Comparison of ENCODE assay signal across 8 cellular contexts in genomic region chr7:65798111-65799075, GRCh38.
DNase-seq lines count a peak whose midpoint lies in the region; ATAC-seq and TF ChIP-seq lines count a peak whose summit lies in the region.

No MANE protein-coding gene starts in this region.

- DNase-seq in NCI-H524 treated with DMSO at 0.1 percent for 48 hours (lab: John Stamatoyannopoulos, UW) (peak; percentile 44), foreskin fibroblast (peak; percentile 63 to 74), left colon (no peak), left cardiac atrium (no peak), Right ventricle myocardium superior (no peak), sigmoid colon (no peak)

- H3K9me3 ChIP-seq in sigmoid colon = no peaks in the 10 kb centered on the region

- ATAC-seq in GM18867 (IDR thresholded peaks at IDR 0.05; ENCODE audit: unreplicated experiment) (peak; percentile 99), HG02588 (IDR thresholded peaks at IDR 0.05; ENCODE audit: unreplicated experiment) (peak; percentile 96), left colon (no peak), left cardiac atrium (no peak), Right ventricle myocardium superior (ENCODE audit: poor library complexity) (no peak)

- intact Hi-C loops in left colon (cut with DNase I, micrococcal nuclease) = no loop called here
- intact Hi-C loops in left cardiac atrium (cut with DNase I) = no loop called here
- intact Hi-C loops in Right ventricle myocardium superior (cut with DNase I) = no loop called here
- intact Hi-C loops in sigmoid colon (cut with DNase I) = no loop called here

- H3K27me3 ChIP-seq in sigmoid colon = no peaks in the 10 kb centered on the region

- WGBS in sigmoid colon, 2 donors = 74 to 78% methylated on average over 5 of the region's 5 CpGs

- TF ChIP-seq POLR2A in sigmoid colon (IDR thresholded peaks at IDR 0.05) = no peak

- H3K4me1 ChIP-seq in sigmoid colon = peaks cover 0 to 8% (median 0%) of the 10 kb centered on the region in 4 donors

- H3K36me3 ChIP-seq in sigmoid colon = no peaks in the 10 kb centered on the region

- no peak for TF ChIP-seq EP300 in sigmoid colon (IDR thresholded peaks at IDR 0.05)

- no peak overlapping the region for H3K27ac ChIP-seq in sigmoid colon

- H3K4me3 ChIP-seq in foreskin fibroblast (ENCODE audit: low read depth in 1 of 2, low read length in 2 of 2) = no peak overlapping the region
- H3K4me3 ChIP-seq in sigmoid colon = no peak overlapping the region

- no peak for TF ChIP-seq CTCF in foreskin fibroblast (IDR thresholded peaks at IDR 0.05; ENCODE audit: low read depth, low read length)
- TF ChIP-seq CTCF in sigmoid colon (IDR thresholded peaks at IDR 0.05) = no peak

Comparison
In these comparisons a context has a peak if more than half of its experiments do, and no peak if none do; other contexts are left out.
1. ATAC-seq: peak in GM18867 (single experiment) and HG02588 (single experiment); none in left colon (single experiment), left cardiac atrium (0 of 2) and Right ventricle myocardium superior (single experiment).
2. DNase-seq: peak in NCI-H524 treated with DMSO at 0.1 percent for 48 hours (single experiment) and foreskin fibroblast (2 of 2); none in left colon (0 of 2), left cardiac atrium (single experiment), Right ventricle myocardium superior (single experiment) and sigmoid colon (single experiment).